In the genomic region with DNA sequence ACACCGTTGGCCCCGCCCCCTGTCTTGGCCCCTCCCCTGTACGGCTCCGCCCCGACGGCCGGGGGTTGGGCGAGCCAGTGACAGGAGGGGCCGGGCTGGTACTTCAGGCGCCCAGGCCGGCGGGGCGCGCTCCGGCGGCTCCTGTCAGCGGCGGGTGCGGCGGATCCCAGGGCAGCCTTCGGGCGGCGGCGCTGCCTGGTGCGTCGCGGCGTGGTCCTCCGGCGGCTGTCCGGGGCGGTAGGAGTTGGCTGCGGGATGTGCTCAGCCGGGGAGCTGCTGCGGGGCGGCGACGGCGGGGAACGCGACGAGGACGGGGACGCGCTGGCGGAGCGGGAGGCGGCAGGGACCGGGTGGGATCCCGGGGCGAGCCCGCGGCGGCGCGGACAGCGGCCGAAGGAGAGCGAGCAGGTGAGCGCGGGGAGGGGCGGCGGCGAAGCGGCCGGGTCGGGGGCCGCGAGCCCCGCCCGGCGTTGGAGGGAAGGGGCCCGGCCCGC, we compare ENCODE assay signal across 8 cellular contexts. TPM values are rescaled to one million over a fixed set of nuclear protein-coding genes. Genes with fewer than 3 reads are reported as not detected.
DNase-seq lines count a peak whose midpoint lies in the region; ATAC-seq, FAIRE-seq and TF ChIP-seq lines count a peak whose summit lies in the region.

TSS of gene FAM241A (plus strand) at position 129 of the 494 bp plus-strand sequence. CDS start at position 256, 127 bp downstream.

- H3K4me3 Mint-ChIP-seq in Calu3 (ENCODE audit: low read depth, unreplicated experiment), result peak within 1 kb of the TSS; percentile 85
- peak within 1 kb of the TSS; percentile 84 for H3K4me3 Mint-ChIP-seq in neural crest cell

- TF ChIP-seq CTCF in Calu3 (IDR thresholded peaks at IDR 0.05; ENCODE audit: unreplicated experiment) (no peak), fibroblast of the aortic adventitia (IDR thresholded peaks at IDR 0.05; ENCODE audit: insufficient read depth, low read length) (no peak), neural crest cell (conservative IDR thresholded peaks at IDR 0.05) (no peak)

- H3K27me3 Mint-ChIP-seq in Calu3 (ENCODE audit: unreplicated experiment), result no peaks in the 10 kb centered on the region
- H3K27me3 Mint-ChIP-seq in neural crest cell (ENCODE audit: low read depth), result peaks cover 46% of the 10 kb centered on the region

- peak; percentile 82 for DNase-seq in Calu3
- peak; percentile 85 for DNase-seq in HPDE6-E6E7 (ENCODE audit: extremely low spot score)
- peak; percentile 60 for DNase-seq in RCC 7860 (ENCODE audit: low spot score)
- peak; percentile 90 for DNase-seq in activated T-helper 9 cell treated with anti-CD3 and anti-CD28 coated beads, Interleukin-2, amount 50 U/mL, for 16 hours (ENCODE audit: low read depth)
- DNase-seq in fibroblast of the aortic adventitia (ENCODE audit: low read depth), result peak; percentile 69
- DNase-seq in neural crest cell (ENCODE audit: low read depth, low spot score), result peak; percentile 75
- peak; percentile 67 for DNase-seq in stromal cell of bone marrow (ENCODE audit: low read depth)

- H3K9me3 Mint-ChIP-seq in Calu3 (ENCODE audit: low read depth, unreplicated experiment) (no peaks in the 10 kb centered on the region), neural crest cell (no peaks in the 10 kb centered on the region)

- H3K4me3 ChIP-seq in fibroblast of the aortic adventitia (ENCODE audit: low read depth, low read length), result peak within 1 kb of the TSS; percentile 83

- FAIRE-seq in RCC 7860 (lab: Jason Lieb, UNC), result no peak

- ATAC-seq in GM19468 (IDR thresholded peaks at IDR 0.05; ENCODE audit: extremely low read depth, unreplicated experiment), result peak; percentile 55

- CTCF ChIA-PET in Calu3 (lab: Charles Lee), result interaction anchor here (0.6 kb wide), 1 partner anchor 44 kb away, joined by 6 read pairs; no protein-coding TSS in a partner anchor

- intact Hi-C loops in Calu3 (cut with micrococcal nuclease; ENCODE audit: unreplicated experiment), result loop anchor here (5.0 kb wide), 2 partner anchors 33 to 87 kb away; partner anchors contain the start of gene AP1AR

- H3K27ac Mint-ChIP-seq in Calu3 (ENCODE audit: unreplicated experiment) (peak within 1 kb of the TSS; percentile 47), neural crest cell (ENCODE audit: unreplicated experiment) (no peak within 1 kb of the TSS)

- H3K36me3 Mint-ChIP-seq in Calu3 (ENCODE audit: insufficient read depth, unreplicated experiment), result peaks cover 17% of the 10 kb centered on the region
- no peaks in the 10 kb centered on the region for H3K36me3 Mint-ChIP-seq in neural crest cell (ENCODE audit: low read depth)

- BruUV-seq in Calu3 (replicated peaks; lab: Mats Ljungman, UMichigan), result no TSS peak

- H3K4me1 Mint-ChIP-seq in Calu3 (ENCODE audit: low read depth, unreplicated experiment) (peaks cover 8% of the 10 kb centered on the region), neural crest cell (peaks cover 14% of the 10 kb centered on the region)

RNA-seq across cellular contexts. Expression of gene FAM241A, which starts in this region (rescaled TPM):
- 1.4 and 1.6 TPM in 2 replicates for total RNA-seq in Calu3 (2022)
- total RNA-seq in fibroblast of the aortic adventitia (ENCODE audit: low replicate concordance), result 0.90 and 5.1 TPM in 2 replicates
- total RNA-seq in neural crest cell, result 0.07 and 0.09 TPM in 2 replicates

Comparison
In these comparisons a context has a peak if more than half of its experiments do, and no peak if none do; other contexts are left out.
1. Peak in every context shown above with its lines: DNase-seq, ATAC-seq and H3K4me3 ChIP-seq.
2. Peak in DNase-seq in neural crest cell; RNA of the gene not detected or under 1 TPM.